8 cellular contexts compared by ENCODE assay signal in the genomic region with DNA sequence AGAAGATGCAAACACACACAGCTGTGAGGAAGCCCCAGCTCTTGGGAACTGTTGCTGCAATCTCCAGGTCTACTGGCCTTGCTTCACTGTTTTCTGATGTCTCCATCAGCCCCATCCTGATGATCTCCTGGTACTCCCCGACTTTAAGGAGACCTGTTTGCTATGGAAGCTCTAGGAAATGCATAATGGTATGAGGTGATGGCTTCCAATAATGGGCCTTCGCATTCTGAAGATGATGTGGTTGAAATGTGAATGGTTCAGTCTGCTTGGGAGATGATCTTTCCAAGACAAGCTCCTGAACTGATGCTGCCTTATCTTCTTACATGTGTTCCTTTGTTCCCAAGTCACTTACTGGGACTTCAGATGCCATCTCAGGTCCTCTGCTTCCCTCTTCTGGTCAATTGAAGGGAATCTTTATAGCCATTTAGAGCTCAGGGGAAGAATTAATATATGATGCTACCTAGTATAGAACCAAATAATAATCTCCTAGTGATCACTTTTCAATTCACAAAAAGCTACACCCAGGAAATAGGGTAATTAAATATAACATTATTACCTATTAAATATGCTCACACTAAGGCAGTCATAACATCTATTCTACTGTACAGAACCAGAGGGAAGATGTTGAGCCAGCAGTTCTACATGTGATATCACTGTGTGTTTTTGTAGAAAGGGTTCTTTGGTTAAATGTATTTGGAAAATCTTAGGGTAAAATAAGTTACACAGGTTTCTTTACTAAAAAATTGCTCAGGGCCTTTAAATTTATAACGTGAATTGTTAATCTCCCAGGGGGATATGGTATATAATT.
A peak's percentile ranks its signal among the peaks of the same experiment; 100 is the strongest.
DNase-seq lines count a peak whose midpoint lies in the region; ATAC-seq and TF ChIP-seq lines count a peak whose summit lies in the region.

No MANE protein-coding gene starts in this region.

- no TSS peak for BruUV-seq in HCT116 (replicated peaks; lab: Mats Ljungman, UMichigan)

- RAD21 ChIA-PET in HCT116 (lab: Charles Lee; ENCODE audit: low non-redundant PET in 1 of 2, low total read pairs in 2 of 2, uncharacterized antibody in 2 of 2, unreplicated experiment in 2 of 2): interaction anchor here (0.6 to 1.4 kb wide), 10 partner anchors 9 to 547 kb away, joined by 3 to 12 read pairs (median 4); partner anchors contain the start of gene VTCN1 (in 1 of the 2)

- TF ChIP-seq POLR2A in HCT116 (IDR thresholded peaks at IDR 0.05; ENCODE audit: borderline replicate concordance, extremely low read depth, insufficient read depth, insufficient read length): no peak

- peak overlapping the region; percentile 48 for H2AFZ ChIP-seq in HCT116 (ENCODE audit: low read depth, low read length, poor library complexity, severe bottlenecking)

- no peaks in the 10 kb centered on the region for H3K36me3 ChIP-seq in HCT116 (ENCODE audit: control insufficient read depth in 1 of 2, insufficient read depth in 2 of 2, low read length in 2 of 2)
- no peaks in the 10 kb centered on the region for H3K36me3 ChIP-seq in left lung

- H3K4me1 ChIP-seq in HCT116 (ENCODE audit: control insufficient read depth in 1 of 2, insufficient read depth in 2 of 2, low read length in 2 of 2) (no peaks in the 10 kb centered on the region), left lung (no peaks in the 10 kb centered on the region)

- no peak overlapping the region for H3K4me3 ChIP-seq in HCT116 (replicated peaks in 1 of 2; ENCODE audit: low read depth in 1 of 2, low read length in 2 of 2)
- H3K4me3 ChIP-seq in cardiac fibroblast (replicated peaks in 1 of 2; ENCODE audit: low read depth in 2 of 2, low read length in 2 of 2): no peak overlapping the region
- H3K4me3 ChIP-seq in left lung: no peak overlapping the region

- POLR2A ChIA-PET in HCT116 (lab: Charles Lee): no interaction called here

- H3K4me2 ChIP-seq in HCT116 (ENCODE audit: low read length): no peak overlapping the region

- no peaks in the 10 kb centered on the region for H3K9me2 ChIP-seq in HCT116 (ENCODE audit: insufficient read depth)

- TF ChIP-seq CTCF in HCT116 (IDR thresholded peaks at IDR 0.05 in 2 of 3, conservative IDR thresholded peaks at IDR 0.05 in 1 of 3; ENCODE audit: borderline replicate concordance in 1 of 3, insufficient read depth in 1 of 3, low read depth in 2 of 3, low read length in 2 of 3) (peak; percentile 55 to 75 (median 73); a peak in 5 of 6 replicates), cardiac fibroblast (IDR thresholded peaks at IDR 0.05; ENCODE audit: low read depth, low read length) (peak; percentile 42), left lung (IDR thresholded peaks at IDR 0.05) (peak in 1 of 2 donors; percentile 47)

- TF ChIP-seq RAD21 in HCT116 (IDR thresholded peaks at IDR 0.05; ENCODE audit: low read depth): peak; percentile 94

- DNase-seq in AG08395 (ENCODE audit: low spot score): peak; percentile 70
- peak; percentile 57 for DNase-seq in HCT116 (ENCODE audit: low read depth, low spot score)
- DNase-seq in NCI-H526 treated with DMSO at 0.1 percent for 48 hours (lab: John Stamatoyannopoulos, UW): peak; percentile 82
- peak; percentile 65 to 72 for DNase-seq in cardiac fibroblast (ENCODE audit: low read depth in 2 of 2)
- no peak for DNase-seq in left lung
- DNase-seq in activated T-cell treated with anti-CD3 and anti-CD28 coated beads for 4 hours: no peak

- peak; percentile 94 for ATAC-seq in HCT116
- peak; percentile 92 for ATAC-seq in left lung
- no peak for ATAC-seq in HG03196 (IDR thresholded peaks at IDR 0.05; ENCODE audit: unreplicated experiment)
- ATAC-seq in GM18502 (IDR thresholded peaks at IDR 0.05; ENCODE audit: poor library complexity, unreplicated experiment): no peak

- H4K20me1 ChIP-seq in HCT116 (ENCODE audit: insufficient read depth): no peaks in the 10 kb centered on the region

- H3K9ac ChIP-seq in HCT116 (ENCODE audit: low read length): no peak overlapping the region

- CTCF ChIA-PET in HCT116 (lab: Charles Lee): interaction anchor here (0.6 to 3.9 kb wide), 25 partner anchors 8 to 1146 kb away, joined by 3 to 101 read pairs (median 3); partner anchors contain the start of genes TRIM45 and TTF2

- no peaks in the 10 kb centered on the region for H3K27me3 ChIP-seq in HCT116 (ENCODE audit: insufficient read depth, low read length)
- H3K27me3 ChIP-seq in left lung: no peaks in the 10 kb centered on the region

- intact Hi-C loops in HCT116 (cut with micrococcal nuclease): loop anchor here (1.0 to 2.0 kb wide), 2 partner anchors 156 to 216 kb away; no protein-coding TSS in a partner anchor
- intact Hi-C loops in left lung (cut with DNase I): loop anchor here in 1 of 2 donors (5.0 kb wide), 1 partner anchor 217 kb away; no protein-coding TSS in a partner anchor

- no peaks in the 10 kb centered on the region for H3K9me3 ChIP-seq in HCT116 (ENCODE audit: control insufficient read depth in 1 of 2, insufficient read depth in 1 of 2, low read depth in 1 of 2, low read length in 2 of 2)
- no peaks in the 10 kb centered on the region for H3K9me3 ChIP-seq in left lung

- H3K79me2 ChIP-seq in HCT116 (ENCODE audit: insufficient read depth, low read length): no peaks in the 10 kb centered on the region

- no peak overlapping the region for H3K27ac ChIP-seq in HCT116 (ENCODE audit: low read depth, low read length)
- H3K27ac ChIP-seq in left lung: no peak overlapping the region

TF ChIP-seq in HCT116, 20 proteins besides CTCF, POLR2A, EP300 and RAD21:
- TF ChIP-seq ATF3 (IDR thresholded peaks at IDR 0.05) (no peak), EZH2phosphoT487 (IDR thresholded peaks at IDR 0.05; ENCODE audit: borderline replicate concordance) (no peak), CBX3 (IDR thresholded peaks at IDR 0.05; ENCODE audit: low read depth) (no peak), CEBPB (IDR thresholded peaks at IDR 0.05; ENCODE audit: low read depth) (no peak), ZNF274 (IDR thresholded peaks at IDR 0.05; ENCODE audit: low read depth, low read length) (no peak), ELF1 (IDR thresholded peaks at IDR 0.05; ENCODE audit: borderline replicate concordance, low read depth) (no peak), FOSL1 (IDR thresholded peaks at IDR 0.05; ENCODE audit: low read depth) (no peak), SP1 (IDR thresholded peaks at IDR 0.05; ENCODE audit: low read depth) (no peak), JUND (IDR thresholded peaks at IDR 0.05) (no peak), ZFX (IDR thresholded peaks at IDR 0.05) (no peak), REST (IDR thresholded peaks at IDR 0.05; ENCODE audit: low read depth) (no peak), SRF (IDR thresholded peaks at IDR 0.05; ENCODE audit: low read depth) (no peak), SIN3A (IDR thresholded peaks at IDR 0.05; ENCODE audit: low read depth) (no peak), MAX (IDR thresholded peaks at IDR 0.05) (no peak)
- TF ChIP-seq, protein P1, sequence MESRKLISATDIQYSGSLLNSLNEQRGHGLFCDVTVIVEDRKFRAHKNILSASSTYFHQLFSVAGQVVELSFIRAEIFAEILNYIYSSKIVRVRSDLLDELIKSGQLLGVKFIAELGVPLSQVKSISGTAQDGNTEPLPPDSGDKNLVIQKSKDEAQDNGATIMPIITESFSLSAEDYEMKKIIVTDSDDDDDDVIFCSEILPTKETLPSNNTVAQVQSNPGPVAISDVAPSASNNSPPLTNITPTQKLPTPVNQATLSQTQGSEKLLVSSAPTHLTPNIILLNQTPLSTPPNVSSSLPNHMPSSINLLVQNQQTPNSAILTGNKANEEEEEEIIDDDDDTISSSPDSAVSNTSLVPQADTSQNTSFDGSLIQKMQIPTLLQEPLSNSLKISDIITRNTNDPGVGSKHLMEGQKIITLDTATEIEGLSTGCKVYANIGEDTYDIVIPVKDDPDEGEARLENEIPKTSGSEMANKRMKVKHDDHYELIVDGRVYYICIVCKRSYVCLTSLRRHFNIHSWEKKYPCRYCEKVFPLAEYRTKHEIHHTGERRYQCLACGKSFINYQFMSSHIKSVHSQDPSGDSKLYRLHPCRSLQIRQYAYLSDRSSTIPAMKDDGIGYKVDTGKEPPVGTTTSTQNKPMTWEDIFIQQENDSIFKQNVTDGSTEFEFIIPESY (IDR thresholded peaks at IDR 0.05; ENCODE audit: extremely low read depth, insufficient replicate concordance, low read length): no peak

Comparison
In these comparisons a context has a peak if more than half of its experiments do, and no peak if none do; other contexts are left out.
1. DNase-seq: peak in AG08395 (single experiment), HCT116 (single experiment), NCI-H526 treated with DMSO at 0.1 percent for 48 hours (single experiment) and cardiac fibroblast (2 of 2); none in left lung (0 of 2) and activated T-cell treated with anti-CD3 and anti-CD28 coated beads for 4 hours (single experiment).
2. ATAC-seq: peak in HCT116 (single experiment) and left lung (single experiment); none in HG03196 (single experiment) and GM18502 (single experiment).